Comparison of ENCODE assay signal across 13 cellular contexts in the genomic region with DNA sequence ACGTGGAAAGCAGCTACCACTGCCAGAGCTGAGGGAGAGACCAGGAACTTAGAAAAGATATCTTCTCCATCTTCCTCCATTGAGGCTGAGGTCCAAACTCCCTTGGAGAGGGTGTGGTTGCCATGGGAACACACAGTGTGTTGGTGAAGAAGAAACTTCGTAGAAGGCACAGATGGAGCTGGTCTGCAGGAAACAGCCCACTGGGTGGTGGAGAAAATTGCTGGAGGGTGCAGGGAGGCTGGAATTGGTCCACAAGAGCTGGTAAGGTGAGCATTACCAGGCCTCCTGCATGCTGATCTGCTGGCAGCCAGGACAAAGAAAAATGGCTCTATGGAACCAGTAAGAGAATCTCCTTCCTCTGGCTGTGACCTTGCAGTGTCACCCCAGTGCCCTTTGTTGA.
DNase-seq lines count a peak whose midpoint lies in the region; ATAC-seq and TF ChIP-seq lines count a peak whose summit lies in the region.
"Had no signal": no experiment of that assay in that cellular context is flagged by ENCODE, and none has a peak within 500 bp of the region (broad histone marks: within the 10 kb centered on the region; RNA-seq: fewer than 3 reads in every experiment).

No MANE protein-coding gene starts in this region.

- H3K18ac ChIP-seq in trophoblast cell (ENCODE audit: low read length) = no peak overlapping the region

- no peaks in the 10 kb centered on the region for H3K79me1 ChIP-seq in trophoblast cell (ENCODE audit: low read length)

- no peak overlapping the region for H3K27ac ChIP-seq in esophagus muscularis mucosa (replicated peaks in 1 of 4)
- H3K27ac ChIP-seq in trophoblast cell (ENCODE audit: low read depth, low read length) = no peak overlapping the region
- H3K27ac ChIP-seq in GM23248 = no peak overlapping the region

- in situ Hi-C loops in GM23248 (cut with MboI) = no loop called here

- WGBS in esophagus muscularis mucosa = 70% methylated on average over 2 of the region's 2 CpGs
- no CpG with 5 or more reads among the region's 2 CpGs for WGBS in trophoblast cell (ENCODE audit: extremely low coverage, insufficient coverage, insufficient read length)
- WGBS in GM23248 (ENCODE audit: low coverage in 1 of 2, low lambda C conversion rate in 2 of 2, missing lambda C conversion rate in 2 of 2), 2 experiments = 28 to 37% methylated on average over 2 of the region's 2 CpGs

- no peak overlapping the region for H4K91ac ChIP-seq in trophoblast cell (ENCODE audit: low read depth, low read length)

- H3K14ac ChIP-seq in trophoblast cell (ENCODE audit: low read length) = no peak overlapping the region

- no peak overlapping the region for H4K12ac ChIP-seq in trophoblast cell (ENCODE audit: low read depth, low read length)

- peak overlapping the region; percentile 61 for H3K23ac ChIP-seq in trophoblast cell (ENCODE audit: low read length)

- H3F3A ChIP-seq in GM23248 (ENCODE audit: insufficient read depth) = no peaks in the 10 kb centered on the region

- peaks cover 0 to 5% (median 0%) of the 10 kb centered on the region in 4 donors for H3K9me3 ChIP-seq in esophagus muscularis mucosa
- peaks cover 3% of the 10 kb centered on the region for H3K9me3 ChIP-seq in trophoblast cell (ENCODE audit: insufficient read depth, low read depth, low read length)
- no peaks in the 10 kb centered on the region for H3K9me3 ChIP-seq in GM23248 (ENCODE audit: low read depth)

- H3K4ac ChIP-seq in trophoblast cell (ENCODE audit: low read depth, low read length) = no peak overlapping the region

- H2BK5ac ChIP-seq in trophoblast cell (ENCODE audit: low read depth, low read length, poor library complexity) = no peak overlapping the region

- no peak for TF ChIP-seq EP300 in esophagus muscularis mucosa (IDR thresholded peaks at IDR 0.05)

- DNase-seq in NCI-H748 (lab: John Stamatoyannopoulos, UW; ENCODE audit: unreplicated experiment) (peak; percentile 15), NCI-H748 treated with DMSO at 0.1 percent for 48 hours (lab: John Stamatoyannopoulos, UW) (no peak), M059J (ENCODE audit: low read depth) (peak; percentile 11), esophagus muscularis mucosa (ENCODE audit: extremely low spot score) (peak; percentile 45), trophoblast cell (no peak), GM23248 (no peak), SK-N-DZ (ENCODE audit: low spot score) (no peak)
- DNase-seq: ACHN; CD4-positive, alpha-beta memory T cell; DMS53; H7 had no signal

- ATAC-seq in HG03521 (IDR thresholded peaks at IDR 0.05; ENCODE audit: unreplicated experiment) = no peak
- ATAC-seq: GM23338 had no signal

- H3K9ac ChIP-seq in trophoblast cell (ENCODE audit: low read length) = peak overlapping the region; percentile 50
- H3K9ac ChIP-seq in GM23248 = no peak overlapping the region

- H2AFZ ChIP-seq in trophoblast cell (ENCODE audit: insufficient read depth, low read length, poor library complexity) (no peak overlapping the region), GM23248 (no peak overlapping the region)
- H2AFZ ChIP-seq: GM23338 had no signal

- no peak overlapping the region for H2AK5ac ChIP-seq in trophoblast cell (ENCODE audit: low read length)

- no peak overlapping the region for H2BK12ac ChIP-seq in trophoblast cell (ENCODE audit: low read length)

- H3K79me2 ChIP-seq in trophoblast cell (ENCODE audit: control insufficient read depth, insufficient read depth, low read length, poor library complexity) = no peaks in the 10 kb centered on the region
- no peaks in the 10 kb centered on the region for H3K79me2 ChIP-seq in GM23248 (ENCODE audit: insufficient read depth)

- H4K8ac ChIP-seq in trophoblast cell (ENCODE audit: low read depth, low read length) = no peak overlapping the region

- no peak overlapping the region for H2BK120ac ChIP-seq in trophoblast cell (ENCODE audit: insufficient read depth, low read length, poor library complexity)

- no peak for TF ChIP-seq CTCF in esophagus muscularis mucosa (IDR thresholded peaks at IDR 0.05)

- H3K36me3 ChIP-seq in esophagus muscularis mucosa (no peaks in the 10 kb centered on the region), trophoblast cell (ENCODE audit: control insufficient read depth in 1 of 2, insufficient read depth in 2 of 2, low read length in 2 of 2) (no peaks in the 10 kb centered on the region), GM23248 (ENCODE audit: low read depth) (no peaks in the 10 kb centered on the region)

- H3K4me2 ChIP-seq in trophoblast cell (ENCODE audit: low read length) = no peak overlapping the region
- H3K4me2 ChIP-seq in GM23248 (ENCODE audit: unreplicated experiment) = no peak overlapping the region
- H3K4me2 ChIP-seq: GM23338 had no signal

- H4K20me1 ChIP-seq in GM23248 (ENCODE audit: insufficient read depth) = no peaks in the 10 kb centered on the region

- H3K4me3 ChIP-seq in esophagus muscularis mucosa = no peak overlapping the region
- no peak overlapping the region for H3K4me3 ChIP-seq in trophoblast cell (ENCODE audit: low read depth, low read length)
- H3K4me3 ChIP-seq in GM23248 = no peak overlapping the region
- H3K4me3 ChIP-seq: GM23338 had no signal

- intact Hi-C loops in esophagus muscularis mucosa (cut with DNase I) = no loop called here

- no peaks in the 10 kb centered on the region for H3K9me2 ChIP-seq in GM23248 (ENCODE audit: insufficient read depth)

- TF ChIP-seq POLR2A in esophagus muscularis mucosa (IDR thresholded peaks at IDR 0.05; ENCODE audit: low read depth) = no peak

- H3K4me1 ChIP-seq in esophagus muscularis mucosa (no peaks in the 10 kb centered on the region), trophoblast cell (ENCODE audit: control insufficient read depth in 1 of 2, insufficient read depth in 2 of 2, low read length in 2 of 2) (no peaks in the 10 kb centered on the region), GM23248 (ENCODE audit: insufficient read depth) (peaks cover 8% of the 10 kb centered on the region)

- H3K27me3 ChIP-seq in esophagus muscularis mucosa = no peaks in the 10 kb centered on the region
- H3K27me3 ChIP-seq in trophoblast cell (ENCODE audit: insufficient read depth, low read length) = no peaks in the 10 kb centered on the region
- peaks cover 13% of the 10 kb centered on the region; the same call in 1 of the 2 replicates for H3K27me3 ChIP-seq in GM23248 (replicated peaks; ENCODE audit: insufficient read depth)

Comparison
In these comparisons a context has a peak if more than half of its experiments do, and no peak if none do; other contexts are left out.
1. DNase-seq: peak in NCI-H748 (single experiment), M059J (single experiment) and esophagus muscularis mucosa (single experiment); none in NCI-H748 treated with DMSO at 0.1 percent for 48 hours (single experiment), trophoblast cell (0 of 2), GM23248 (single experiment) and SK-N-DZ (single experiment).